1 cellular context compared by ENCODE assay signal in the genomic region with DNA sequence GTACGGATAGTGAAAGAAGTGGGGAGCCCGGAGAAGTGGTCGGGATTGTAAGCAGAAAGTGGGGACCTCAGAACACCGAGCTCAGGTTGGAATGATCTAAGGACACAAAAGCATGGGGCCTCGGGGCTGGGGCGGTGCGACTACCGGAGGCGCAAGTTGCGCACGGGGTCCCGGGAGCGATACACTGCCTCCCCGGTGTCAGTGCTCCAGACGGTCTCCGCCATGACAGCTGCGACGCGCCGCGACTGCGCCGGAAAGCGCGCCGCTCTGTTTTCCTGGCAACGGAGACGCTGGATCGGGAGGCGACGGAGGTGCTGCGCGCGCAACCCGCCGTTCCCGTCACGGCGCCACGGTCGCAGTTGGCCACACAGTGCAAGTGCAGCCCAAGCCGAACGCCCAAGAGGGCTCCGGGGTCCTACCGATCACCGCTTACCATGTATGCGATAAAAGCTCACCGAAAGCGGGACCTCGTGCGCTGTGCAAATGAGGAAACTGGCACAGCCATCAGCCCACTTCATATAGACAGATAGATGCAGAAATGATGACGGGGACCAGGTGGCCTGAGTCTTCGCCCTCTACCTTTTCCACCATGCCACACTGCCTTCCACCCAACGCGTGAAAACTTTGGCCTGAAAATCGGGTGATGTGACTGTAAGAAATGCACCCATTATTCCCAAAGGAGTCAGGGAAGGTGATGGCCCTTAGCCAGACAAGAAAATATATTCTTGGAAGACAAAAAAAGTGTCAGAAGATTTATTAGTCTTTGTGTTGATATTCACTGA.
A peak's percentile ranks its signal among the peaks of the same experiment; 100 is the strongest.
TF ChIP-seq lines count a peak whose summit lies in the region.

A gene (minus strand): TSS at position 249 of the 782 bp plus-strand sequence. CDS start 25 bp downstream, at position 224.

TF ChIP-seq in K562, 482 proteins besides CTCF, POLR2A, EP300 and RAD21 (continued from another document and continues in another):
- TF ChIP-seq, protein P1, sequence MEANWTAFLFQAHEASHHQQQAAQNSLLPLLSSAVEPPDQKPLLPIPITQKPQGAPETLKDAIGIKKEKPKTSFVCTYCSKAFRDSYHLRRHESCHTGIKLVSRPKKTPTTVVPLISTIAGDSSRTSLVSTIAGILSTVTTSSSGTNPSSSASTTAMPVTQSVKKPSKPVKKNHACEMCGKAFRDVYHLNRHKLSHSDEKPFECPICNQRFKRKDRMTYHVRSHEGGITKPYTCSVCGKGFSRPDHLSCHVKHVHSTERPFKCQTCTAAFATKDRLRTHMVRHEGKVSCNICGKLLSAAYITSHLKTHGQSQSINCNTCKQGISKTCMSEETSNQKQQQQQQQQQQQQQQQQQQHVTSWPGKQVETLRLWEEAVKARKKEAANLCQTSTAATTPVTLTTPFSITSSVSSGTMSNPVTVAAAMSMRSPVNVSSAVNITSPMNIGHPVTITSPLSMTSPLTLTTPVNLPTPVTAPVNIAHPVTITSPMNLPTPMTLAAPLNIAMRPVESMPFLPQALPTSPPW (CRISPR knock-in tag; IDR thresholded peaks at IDR 0.05), result 0 out of 2 replicates have a peak, but pooled peaks have one; percentile 42
- TF ChIP-seq, protein P2, sequence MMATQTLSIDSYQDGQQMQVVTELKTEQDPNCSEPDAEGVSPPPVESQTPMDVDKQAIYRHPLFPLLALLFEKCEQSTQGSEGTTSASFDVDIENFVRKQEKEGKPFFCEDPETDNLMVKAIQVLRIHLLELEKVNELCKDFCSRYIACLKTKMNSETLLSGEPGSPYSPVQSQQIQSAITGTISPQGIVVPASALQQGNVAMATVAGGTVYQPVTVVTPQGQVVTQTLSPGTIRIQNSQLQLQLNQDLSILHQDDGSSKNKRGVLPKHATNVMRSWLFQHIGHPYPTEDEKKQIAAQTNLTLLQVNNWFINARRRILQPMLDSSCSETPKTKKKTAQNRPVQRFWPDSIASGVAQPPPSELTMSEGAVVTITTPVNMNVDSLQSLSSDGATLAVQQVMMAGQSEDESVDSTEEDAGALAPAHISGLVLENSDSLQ (IDR thresholded peaks at IDR 0.05), result peak; percentile 58; the same call in 1 of the 2 replicates
- TF ChIP-seq MCM3 (IDR thresholded peaks at IDR 0.05), result no peak
- TF ChIP-seq HNRNPH1 (optimal IDR thresholded peaks at IDR 0.05; ENCODE audit: low read depth, low read length), result no peak
- TF ChIP-seq, protein P3, sequence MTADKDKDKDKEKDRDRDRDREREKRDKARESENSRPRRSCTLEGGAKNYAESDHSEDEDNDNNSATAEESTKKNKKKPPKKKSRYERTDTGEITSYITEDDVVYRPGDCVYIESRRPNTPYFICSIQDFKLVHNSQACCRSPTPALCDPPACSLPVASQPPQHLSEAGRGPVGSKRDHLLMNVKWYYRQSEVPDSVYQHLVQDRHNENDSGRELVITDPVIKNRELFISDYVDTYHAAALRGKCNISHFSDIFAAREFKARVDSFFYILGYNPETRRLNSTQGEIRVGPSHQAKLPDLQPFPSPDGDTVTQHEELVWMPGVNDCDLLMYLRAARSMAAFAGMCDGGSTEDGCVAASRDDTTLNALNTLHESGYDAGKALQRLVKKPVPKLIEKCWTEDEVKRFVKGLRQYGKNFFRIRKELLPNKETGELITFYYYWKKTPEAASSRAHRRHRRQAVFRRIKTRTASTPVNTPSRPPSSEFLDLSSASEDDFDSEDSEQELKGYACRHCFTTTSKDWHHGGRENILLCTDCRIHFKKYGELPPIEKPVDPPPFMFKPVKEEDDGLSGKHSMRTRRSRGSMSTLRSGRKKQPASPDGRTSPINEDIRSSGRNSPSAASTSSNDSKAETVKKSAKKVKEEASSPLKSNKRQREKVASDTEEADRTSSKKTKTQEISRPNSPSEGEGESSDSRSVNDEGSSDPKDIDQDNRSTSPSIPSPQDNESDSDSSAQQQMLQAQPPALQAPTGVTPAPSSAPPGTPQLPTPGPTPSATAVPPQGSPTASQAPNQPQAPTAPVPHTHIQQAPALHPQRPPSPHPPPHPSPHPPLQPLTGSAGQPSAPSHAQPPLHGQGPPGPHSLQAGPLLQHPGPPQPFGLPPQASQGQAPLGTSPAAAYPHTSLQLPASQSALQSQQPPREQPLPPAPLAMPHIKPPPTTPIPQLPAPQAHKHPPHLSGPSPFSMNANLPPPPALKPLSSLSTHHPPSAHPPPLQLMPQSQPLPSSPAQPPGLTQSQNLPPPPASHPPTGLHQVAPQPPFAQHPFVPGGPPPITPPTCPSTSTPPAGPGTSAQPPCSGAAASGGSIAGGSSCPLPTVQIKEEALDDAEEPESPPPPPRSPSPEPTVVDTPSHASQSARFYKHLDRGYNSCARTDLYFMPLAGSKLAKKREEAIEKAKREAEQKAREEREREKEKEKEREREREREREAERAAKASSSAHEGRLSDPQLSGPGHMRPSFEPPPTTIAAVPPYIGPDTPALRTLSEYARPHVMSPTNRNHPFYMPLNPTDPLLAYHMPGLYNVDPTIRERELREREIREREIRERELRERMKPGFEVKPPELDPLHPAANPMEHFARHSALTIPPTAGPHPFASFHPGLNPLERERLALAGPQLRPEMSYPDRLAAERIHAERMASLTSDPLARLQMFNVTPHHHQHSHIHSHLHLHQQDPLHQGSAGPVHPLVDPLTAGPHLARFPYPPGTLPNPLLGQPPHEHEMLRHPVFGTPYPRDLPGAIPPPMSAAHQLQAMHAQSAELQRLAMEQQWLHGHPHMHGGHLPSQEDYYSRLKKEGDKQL (CRISPR knock-in tag; IDR thresholded peaks at IDR 0.05; ENCODE audit: borderline replicate concordance), result no peak
- TF ChIP-seq MAZ (CRISPR knock-in tag; conservative IDR thresholded peaks at IDR 0.05 in 1 of 2, IDR thresholded peaks at IDR 0.05 in 1 of 2), result no peak; a peak in 2 of 4 replicates
- no peak for TF ChIP-seq ZSCAN32 (CRISPR knock-in tag; IDR thresholded peaks at IDR 0.05)
- TF ChIP-seq TSC22D4 (tag; IDR thresholded peaks at IDR 0.05), result no peak
- no peak for TF ChIP-seq MAFF (IDR thresholded peaks at IDR 0.05; ENCODE audit: low read length)
- TF ChIP-seq ZNF12 (CRISPR knock-in tag; IDR thresholded peaks at IDR 0.05), result no peak
- TF ChIP-seq ZNF347 (CRISPR knock-in tag; IDR thresholded peaks at IDR 0.05; ENCODE audit: low read depth), result no peak
- TF ChIP-seq ZNF699 (CRISPR knock-in tag; IDR thresholded peaks at IDR 0.05; ENCODE audit: insufficient replicate concordance), result no peak
- no peak for TF ChIP-seq POLR2AphosphoS2 (IDR thresholded peaks at IDR 0.05; ENCODE audit: low read length)
- TF ChIP-seq HMG20A (CRISPR knock-in tag; conservative IDR thresholded peaks at IDR 0.05), result no peak
- TF ChIP-seq, protein P4, sequence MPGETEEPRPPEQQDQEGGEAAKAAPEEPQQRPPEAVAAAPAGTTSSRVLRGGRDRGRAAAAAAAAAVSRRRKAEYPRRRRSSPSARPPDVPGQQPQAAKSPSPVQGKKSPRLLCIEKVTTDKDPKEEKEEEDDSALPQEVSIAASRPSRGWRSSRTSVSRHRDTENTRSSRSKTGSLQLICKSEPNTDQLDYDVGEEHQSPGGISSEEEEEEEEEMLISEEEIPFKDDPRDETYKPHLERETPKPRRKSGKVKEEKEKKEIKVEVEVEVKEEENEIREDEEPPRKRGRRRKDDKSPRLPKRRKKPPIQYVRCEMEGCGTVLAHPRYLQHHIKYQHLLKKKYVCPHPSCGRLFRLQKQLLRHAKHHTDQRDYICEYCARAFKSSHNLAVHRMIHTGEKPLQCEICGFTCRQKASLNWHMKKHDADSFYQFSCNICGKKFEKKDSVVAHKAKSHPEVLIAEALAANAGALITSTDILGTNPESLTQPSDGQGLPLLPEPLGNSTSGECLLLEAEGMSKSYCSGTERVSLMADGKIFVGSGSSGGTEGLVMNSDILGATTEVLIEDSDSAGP (CRISPR knock-in tag; IDR thresholded peaks at IDR 0.05), result no peak
- TF ChIP-seq HSF4 (CRISPR knock-in tag; IDR thresholded peaks at IDR 0.05; ENCODE audit: borderline replicate concordance), result no peak
- no peak for TF ChIP-seq ZSCAN29 (IDR thresholded peaks at IDR 0.05)
- TF ChIP-seq, protein P5, sequence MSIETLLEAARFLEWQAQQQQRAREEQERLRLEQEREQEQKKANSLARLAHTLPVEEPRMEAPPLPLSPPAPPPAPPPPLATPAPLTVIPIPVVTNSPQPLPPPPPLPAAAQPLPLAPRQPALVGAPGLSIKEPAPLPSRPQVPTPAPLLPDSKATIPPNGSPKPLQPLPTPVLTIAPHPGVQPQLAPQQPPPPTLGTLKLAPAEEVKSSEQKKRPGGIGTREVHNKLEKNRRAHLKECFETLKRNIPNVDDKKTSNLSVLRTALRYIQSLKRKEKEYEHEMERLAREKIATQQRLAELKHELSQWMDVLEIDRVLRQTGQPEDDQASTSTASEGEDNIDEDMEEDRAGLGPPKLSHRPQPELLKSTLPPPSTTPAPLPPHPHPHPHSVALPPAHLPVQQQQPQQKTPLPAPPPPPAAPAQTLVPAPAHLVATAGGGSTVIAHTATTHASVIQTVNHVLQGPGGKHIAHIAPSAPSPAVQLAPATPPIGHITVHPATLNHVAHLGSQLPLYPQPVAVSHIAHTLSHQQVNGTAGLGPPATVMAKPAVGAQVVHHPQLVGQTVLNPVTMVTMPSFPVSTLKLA (conservative IDR thresholded peaks at IDR 0.05), result peak; percentile 63 to 81; a peak in 3 of 4 replicates
- no peak for TF ChIP-seq MEF2A (IDR thresholded peaks at IDR 0.05; ENCODE audit: control insufficient read depth, low read depth, low read length)
- TF ChIP-seq ETV1 (tag; conservative IDR thresholded peaks at IDR 0.05; ENCODE audit: low read depth), result no peak
- TF ChIP-seq ZNF184 (CRISPR knock-in tag; IDR thresholded peaks at IDR 0.05), result no peak
- no peak for TF ChIP-seq WHSC1 (IDR thresholded peaks at IDR 0.05; ENCODE audit: low read length)
- TF ChIP-seq, protein P6, sequence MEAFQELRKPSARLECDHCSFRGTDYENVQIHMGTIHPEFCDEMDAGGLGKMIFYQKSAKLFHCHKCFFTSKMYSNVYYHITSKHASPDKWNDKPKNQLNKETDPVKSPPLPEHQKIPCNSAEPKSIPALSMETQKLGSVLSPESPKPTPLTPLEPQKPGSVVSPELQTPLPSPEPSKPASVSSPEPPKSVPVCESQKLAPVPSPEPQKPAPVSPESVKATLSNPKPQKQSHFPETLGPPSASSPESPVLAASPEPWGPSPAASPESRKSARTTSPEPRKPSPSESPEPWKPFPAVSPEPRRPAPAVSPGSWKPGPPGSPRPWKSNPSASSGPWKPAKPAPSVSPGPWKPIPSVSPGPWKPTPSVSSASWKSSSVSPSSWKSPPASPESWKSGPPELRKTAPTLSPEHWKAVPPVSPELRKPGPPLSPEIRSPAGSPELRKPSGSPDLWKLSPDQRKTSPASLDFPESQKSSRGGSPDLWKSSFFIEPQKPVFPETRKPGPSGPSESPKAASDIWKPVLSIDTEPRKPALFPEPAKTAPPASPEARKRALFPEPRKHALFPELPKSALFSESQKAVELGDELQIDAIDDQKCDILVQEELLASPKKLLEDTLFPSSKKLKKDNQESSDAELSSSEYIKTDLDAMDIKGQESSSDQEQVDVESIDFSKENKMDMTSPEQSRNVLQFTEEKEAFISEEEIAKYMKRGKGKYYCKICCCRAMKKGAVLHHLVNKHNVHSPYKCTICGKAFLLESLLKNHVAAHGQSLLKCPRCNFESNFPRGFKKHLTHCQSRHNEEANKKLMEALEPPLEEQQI (IDR thresholded peaks at IDR 0.05), result peak; percentile 63; the same call in 1 of the 2 replicates
- TF ChIP-seq, protein P7, sequence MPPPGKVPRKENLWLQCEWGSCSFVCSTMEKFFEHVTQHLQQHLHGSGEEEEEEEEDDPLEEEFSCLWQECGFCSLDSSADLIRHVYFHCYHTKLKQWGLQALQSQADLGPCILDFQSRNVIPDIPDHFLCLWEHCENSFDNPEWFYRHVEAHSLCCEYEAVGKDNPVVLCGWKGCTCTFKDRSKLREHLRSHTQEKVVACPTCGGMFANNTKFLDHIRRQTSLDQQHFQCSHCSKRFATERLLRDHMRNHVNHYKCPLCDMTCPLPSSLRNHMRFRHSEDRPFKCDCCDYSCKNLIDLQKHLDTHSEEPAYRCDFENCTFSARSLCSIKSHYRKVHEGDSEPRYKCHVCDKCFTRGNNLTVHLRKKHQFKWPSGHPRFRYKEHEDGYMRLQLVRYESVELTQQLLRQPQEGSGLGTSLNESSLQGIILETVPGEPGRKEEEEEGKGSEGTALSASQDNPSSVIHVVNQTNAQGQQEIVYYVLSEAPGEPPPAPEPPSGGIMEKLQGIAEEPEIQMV (tag; conservative IDR thresholded peaks at IDR 0.05; ENCODE audit: low read depth), result no peak
- TF ChIP-seq NCOA4 (IDR thresholded peaks at IDR 0.05; ENCODE audit: partially characterized antibody), result no peak
- TF ChIP-seq POLR3A (IDR thresholded peaks at IDR 0.05; ENCODE audit: borderline replicate concordance, extremely low read depth, insufficient read depth, insufficient read length), result no peak
- no peak for TF ChIP-seq LCOR (CRISPR knock-in tag; IDR thresholded peaks at IDR 0.05)
- TF ChIP-seq SAFB (IDR thresholded peaks at IDR 0.05; ENCODE audit: borderline replicate concordance, low read depth, low read length), result no peak
- no peak for TF ChIP-seq SREBF1 (IDR thresholded peaks at IDR 0.05; ENCODE audit: borderline replicate concordance, low read depth, low read length)
- TF ChIP-seq, protein P8, sequence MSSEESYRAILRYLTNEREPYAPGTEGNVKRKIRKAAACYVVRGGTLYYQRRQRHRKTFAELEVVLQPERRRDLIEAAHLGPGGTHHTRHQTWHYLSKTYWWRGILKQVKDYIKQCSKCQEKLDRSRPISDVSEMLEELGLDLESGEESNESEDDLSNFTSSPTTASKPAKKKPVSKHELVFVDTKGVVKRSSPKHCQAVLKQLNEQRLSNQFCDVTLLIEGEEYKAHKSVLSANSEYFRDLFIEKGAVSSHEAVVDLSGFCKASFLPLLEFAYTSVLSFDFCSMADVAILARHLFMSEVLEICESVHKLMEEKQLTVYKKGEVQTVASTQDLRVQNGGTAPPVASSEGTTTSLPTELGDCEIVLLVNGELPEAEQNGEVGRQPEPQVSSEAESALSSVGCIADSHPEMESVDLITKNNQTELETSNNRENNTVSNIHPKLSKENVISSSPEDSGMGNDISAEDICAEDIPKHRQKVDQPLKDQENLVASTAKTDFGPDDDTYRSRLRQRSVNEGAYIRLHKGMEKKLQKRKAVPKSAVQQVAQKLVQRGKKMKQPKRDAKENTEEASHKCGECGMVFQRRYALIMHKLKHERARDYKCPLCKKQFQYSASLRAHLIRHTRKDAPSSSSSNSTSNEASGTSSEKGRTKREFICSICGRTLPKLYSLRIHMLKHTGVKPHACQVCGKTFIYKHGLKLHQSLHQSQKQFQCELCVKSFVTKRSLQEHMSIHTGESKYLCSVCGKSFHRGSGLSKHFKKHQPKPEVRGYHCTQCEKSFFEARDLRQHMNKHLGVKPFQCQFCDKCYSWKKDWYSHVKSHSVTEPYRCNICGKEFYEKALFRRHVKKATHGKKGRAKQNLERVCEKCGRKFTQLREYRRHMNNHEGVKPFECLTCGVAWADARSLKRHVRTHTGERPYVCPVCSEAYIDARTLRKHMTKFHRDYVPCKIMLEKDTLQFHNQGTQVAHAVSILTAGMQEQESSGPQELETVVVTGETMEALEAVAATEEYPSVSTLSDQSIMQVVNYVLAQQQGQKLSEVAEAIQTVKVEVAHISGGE (CRISPR knock-in tag; IDR thresholded peaks at IDR 0.05), result peak in 1 of 3 experiments; percentile 34; a peak in 1 of 6 replicates
- peak; percentile 3; the same call in 1 of the 2 replicates for TF ChIP-seq TCF3 (CRISPR knock-in tag; IDR thresholded peaks at IDR 0.05)
- TF ChIP-seq POLR2AphosphoS5 (IDR thresholded peaks at IDR 0.05; ENCODE audit: control insufficient read depth, insufficient read depth, low read depth, low read length), result peak; percentile 83
- no peak for TF ChIP-seq ZNF444 (CRISPR knock-in tag; IDR thresholded peaks at IDR 0.05)
- no peak for TF ChIP-seq ZNF445 (CRISPR knock-in tag; IDR thresholded peaks at IDR 0.05; ENCODE audit: low read depth)
- TF ChIP-seq, protein P9, sequence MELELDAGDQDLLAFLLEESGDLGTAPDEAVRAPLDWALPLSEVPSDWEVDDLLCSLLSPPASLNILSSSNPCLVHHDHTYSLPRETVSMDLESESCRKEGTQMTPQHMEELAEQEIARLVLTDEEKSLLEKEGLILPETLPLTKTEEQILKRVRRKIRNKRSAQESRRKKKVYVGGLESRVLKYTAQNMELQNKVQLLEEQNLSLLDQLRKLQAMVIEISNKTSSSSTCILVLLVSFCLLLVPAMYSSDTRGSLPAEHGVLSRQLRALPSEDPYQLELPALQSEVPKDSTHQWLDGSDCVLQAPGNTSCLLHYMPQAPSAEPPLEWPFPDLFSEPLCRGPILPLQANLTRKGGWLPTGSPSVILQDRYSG (tag; conservative IDR thresholded peaks at IDR 0.05; ENCODE audit: low read depth), result peak; percentile 78; the same call in 1 of the 2 replicates
